Comparison of ENCODE assay signal across 10 cellular contexts in the genomic region with DNA sequence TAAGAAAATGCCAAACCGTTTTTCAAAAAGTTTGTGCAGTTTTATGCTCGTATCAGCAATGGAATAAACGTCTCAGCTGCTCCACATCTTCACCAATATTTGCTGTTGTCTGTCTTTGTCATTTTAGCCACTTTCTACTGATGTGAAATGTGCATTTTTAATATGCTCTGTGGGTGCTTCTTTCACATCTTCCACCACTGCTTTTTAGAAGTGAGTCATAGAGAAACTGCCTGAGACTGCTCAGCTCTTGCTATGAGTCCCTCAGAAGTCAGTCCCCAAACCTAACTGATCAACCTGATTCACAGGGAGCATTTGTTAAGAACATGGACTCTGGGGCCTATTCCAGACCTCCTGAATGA. TPM values are rescaled to one million over a fixed set of nuclear protein-coding genes. Genes with fewer than 3 reads are reported as not detected.
DNase-seq lines count a peak whose midpoint lies in the region; ATAC-seq and TF ChIP-seq lines count a peak whose summit lies in the region.
"Had no signal": no experiment of that assay in that cellular context is flagged by ENCODE, and none has a peak within 500 bp of the region (broad histone marks: within the 10 kb centered on the region; RNA-seq: fewer than 3 reads in every experiment).

No MANE protein-coding gene starts in this region.

- no peaks in the 10 kb centered on the region for H3K9me3 Mint-ChIP-seq in natural killer cell treated with Interleukin-12 subunit alpha and Interleukin-12 subunit beta and Interleukin-15 and Interleukin-18, amount 100 ng/mL, for 72 hours
- H3K9me3 Mint-ChIP-seq in natural killer cell: no peaks in the 10 kb centered on the region

- H3K4me3 Mint-ChIP-seq in natural killer cell treated with Interleukin-12 subunit alpha and Interleukin-12 subunit beta and Interleukin-15 and Interleukin-18, amount 100 ng/mL, for 72 hours: peak overlapping the region; percentile 59
- no peak overlapping the region for H3K4me3 Mint-ChIP-seq in natural killer cell

- no peak for DNase-seq in natural killer cell treated with Interleukin-12 subunit alpha and Interleukin-12 subunit beta and Interleukin-15 and Interleukin-18, amount 100 ng/mL, for 72 hours (ENCODE audit: low spot score)
- DNase-seq in natural killer cell (no peak), right lobe of liver (no peak), NCI-H146 (lab: John Stamatoyannopoulos, UW) (no peak), heart right ventricle (no peak)
- DNase-seq in stimulated activated naive CD8-positive, alpha-beta T cell treated with anti-CD3 and anti-CD28 coated beads, Interleukin-15, Interleukin-2, amounts not matched to agents 100 U/mL and 50 U/mL, for 24 hours: peak; percentile 12
- DNase-seq: left ventricle myocardium inferior had no signal

- intact Hi-C loops in natural killer cell (cut with micrococcal nuclease): no loop called here
- intact Hi-C loops in right lobe of liver (cut with DNase I): no loop called here
- intact Hi-C loops in heart right ventricle (cut with DNase I): no loop called here

- no peaks in the 10 kb centered on the region for H3K27me3 ChIP-seq in right lobe of liver
- H3K27me3 ChIP-seq in heart right ventricle: no peaks in the 10 kb centered on the region

- peak overlapping the region in 1 of 2 donors; percentile 45 for H3K27ac Mint-ChIP-seq in natural killer cell treated with Interleukin-12 subunit alpha and Interleukin-12 subunit beta and Interleukin-15 and Interleukin-18, amount 100 ng/mL, for 72 hours
- no peak overlapping the region for H3K27ac Mint-ChIP-seq in natural killer cell

- WGBS in right lobe of liver (ENCODE audit: insufficient coverage, low coverage, low lambda C conversion rate, missing lambda C conversion rate): 7% methylated on average over 3 of the region's 3 CpGs
- 75 to 77% methylated on average over 3 of the region's 3 CpGs for WGBS in heart right ventricle, 2 donors

- H3K36me3 ChIP-seq in right lobe of liver: no peaks in the 10 kb centered on the region
- no peaks in the 10 kb centered on the region for H3K36me3 ChIP-seq in heart right ventricle
- H3K36me3 ChIP-seq: left ventricle myocardium inferior had no signal

- peak; percentile 79 to 90 for ATAC-seq in natural killer cell treated with Interleukin-12 subunit alpha and Interleukin-12 subunit beta and Interleukin-15 and Interleukin-18, amount 100 ng/mL, for 72 hours
- ATAC-seq in natural killer cell: no peak
- ATAC-seq in GM21576 (IDR thresholded peaks at IDR 0.05; ENCODE audit: unreplicated experiment): peak; percentile 98
- ATAC-seq in HG03196 (IDR thresholded peaks at IDR 0.05; ENCODE audit: unreplicated experiment): peak; percentile 99
- ATAC-seq in stimulated activated naive CD8-positive, alpha-beta T cell treated with anti-CD3 and anti-CD28 coated beads, Interleukin-15, Interleukin-2, amounts not matched to agents 100 U/mL and 50 U/mL, for 24 hours: peak; percentile 95
- no peak for ATAC-seq in right lobe of liver
- ATAC-seq in heart right ventricle: no peak

- TF ChIP-seq CTCF in natural killer cell (IDR thresholded peaks at IDR 0.05) (no peak), right lobe of liver (IDR thresholded peaks at IDR 0.05) (no peak), heart right ventricle (IDR thresholded peaks at IDR 0.05) (no peak)

- no peak for TF ChIP-seq POLR2A in right lobe of liver (IDR thresholded peaks at IDR 0.05)

- H3K4me1 ChIP-seq in right lobe of liver (no peaks in the 10 kb centered on the region), heart right ventricle (no peaks in the 10 kb centered on the region)
- H3K4me1 ChIP-seq: left ventricle myocardium inferior had no signal

- peaks cover 8 to 10% of the 10 kb centered on the region in 2 donors for H3K4me1 Mint-ChIP-seq in natural killer cell treated with Interleukin-12 subunit alpha and Interleukin-12 subunit beta and Interleukin-15 and Interleukin-18, amount 100 ng/mL, for 72 hours (ENCODE audit: low read depth in 2 of 2)
- no peaks in the 10 kb centered on the region for H3K4me1 Mint-ChIP-seq in natural killer cell

- peaks cover 30 to 38% of the 10 kb centered on the region in 2 donors for H3K27me3 Mint-ChIP-seq in natural killer cell treated with Interleukin-12 subunit alpha and Interleukin-12 subunit beta and Interleukin-15 and Interleukin-18, amount 100 ng/mL, for 72 hours
- H3K27me3 Mint-ChIP-seq in natural killer cell (ENCODE audit: low read depth in 2 of 2): peaks cover 6 to 18% of the 10 kb centered on the region in 2 donors

- no peaks in the 10 kb centered on the region for H3K36me3 Mint-ChIP-seq in natural killer cell treated with Interleukin-12 subunit alpha and Interleukin-12 subunit beta and Interleukin-15 and Interleukin-18, amount 100 ng/mL, for 72 hours
- no peaks in the 10 kb centered on the region for H3K36me3 Mint-ChIP-seq in natural killer cell

- H3K27ac ChIP-seq in right lobe of liver (no peak overlapping the region), heart right ventricle (no peak overlapping the region)
- H3K27ac ChIP-seq: left ventricle myocardium inferior, VCaP had no signal

- H3K9me3 ChIP-seq in right lobe of liver: no peaks in the 10 kb centered on the region
- peaks cover 0 to 29% (median 6%) of the 10 kb centered on the region in 11 donors for H3K9me3 ChIP-seq in heart right ventricle

- H3K4me3 ChIP-seq in right lobe of liver (no peak overlapping the region), heart right ventricle (no peak overlapping the region)
- H3K4me3 ChIP-seq: left ventricle myocardium inferior had no signal

RNA-seq across cellular contexts. Expression of a gene that starts 41.0 kb away (rescaled TPM):
- 10 to 100 TPM; 27.1 to 33.1 TPM for total RNA-seq in natural killer cell treated with Interleukin-12 subunit alpha and Interleukin-12 subunit beta and Interleukin-15 and Interleukin-18, amount 100 ng/mL, for 72 hours
- 10 to 100 TPM; 64.6 to 76.3 (median 66.1) TPM for total RNA-seq in natural killer cell
- total RNA-seq in right lobe of liver: 10 to 100 TPM in 2 of 6 experiments, 1 to 10 TPM in 4; 7.7 to 13.3 (median 8.8) TPM
- 10 to 100 TPM; 14.2 to 28.8 (median 21.4) TPM for total RNA-seq in heart right ventricle
- 1 to 10 TPM; 5.5 to 6.0 TPM for polyA plus RNA-seq in heart right ventricle

Comparison
In these comparisons a context has a peak if more than half of its experiments do, and no peak if none do; other contexts are left out.
1. ATAC-seq: peak in natural killer cell treated with Interleukin-12 subunit alpha and Interleukin-12 subunit beta and Interleukin-15 and Interleukin-18, amount 100 ng/mL, for 72 hours (2 of 2), GM21576 (single experiment), HG03196 (single experiment) and stimulated activated naive CD8-positive, alpha-beta T cell treated with anti-CD3 and anti-CD28 coated beads, Interleukin-15, Interleukin-2, amounts not matched to agents 100 U/mL and 50 U/mL, for 24 hours (single experiment); none in natural killer cell (0 of 3), right lobe of liver (0 of 4) and heart right ventricle (0 of 8).